Comparison of ENCODE assay signal across 12 cellular contexts in the genomic region with DNA sequence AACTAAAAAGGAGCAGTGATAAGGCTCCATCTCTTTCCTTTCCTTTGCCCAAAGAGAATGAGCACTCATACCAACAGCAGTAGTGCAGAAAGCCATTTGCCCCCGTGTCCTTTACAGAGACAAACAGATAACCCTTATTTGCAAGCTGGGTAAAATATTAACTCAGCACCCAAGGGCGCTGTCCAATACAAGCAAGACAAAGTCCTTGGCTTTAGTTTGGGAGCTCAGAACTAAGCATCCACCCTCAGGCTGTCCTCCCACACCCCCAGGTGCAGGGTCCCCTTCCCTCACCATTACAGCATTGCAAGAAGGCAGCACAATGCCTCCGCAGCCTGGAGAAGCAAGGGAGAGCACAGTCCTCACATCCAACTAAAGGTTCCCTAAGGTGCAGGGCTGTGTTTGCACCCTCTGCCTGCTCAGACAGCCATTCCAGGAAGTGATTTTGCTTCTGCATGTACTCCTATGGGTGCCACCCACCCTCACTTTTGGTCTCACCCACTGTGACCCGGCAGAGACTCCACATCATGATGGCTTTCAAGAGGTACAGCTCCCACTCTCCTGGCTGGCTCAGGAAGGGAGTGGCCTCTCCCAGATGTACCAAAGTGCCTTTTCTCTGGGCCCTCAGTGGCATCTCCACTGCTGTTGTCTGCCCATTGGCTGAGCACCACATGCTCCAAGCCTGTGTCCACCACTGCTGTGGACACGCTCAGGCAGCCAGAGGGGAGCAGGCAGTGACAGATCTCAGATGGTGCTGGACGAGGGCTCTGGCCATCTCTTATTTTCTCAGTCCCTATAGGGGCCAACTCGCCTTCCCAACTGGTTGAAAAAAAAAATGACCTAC. TPM values are rescaled to one million over a fixed set of nuclear protein-coding genes. Genes with fewer than 3 reads are reported as not detected.
DNase-seq lines count a peak whose midpoint lies in the region; ATAC-seq and TF ChIP-seq lines count a peak whose summit lies in the region.
"Had no signal": no experiment of that assay in that cellular context is flagged by ENCODE, and none has a peak within 500 bp of the region (broad histone marks: within the 10 kb centered on the region; RNA-seq: fewer than 3 reads in every experiment).

No MANE protein-coding gene starts in this region.

- H3K9me3 ChIP-seq in colonic mucosa: no peaks in the 10 kb centered on the region

- CTCF ChIA-PET in GM10248 (lab: Yijun Ruan, JAX): interaction anchor here (1.0 to 3.2 kb wide), 10 partner anchors 12 to 214 kb away, joined by 3 to 13 read pairs (median 4); no protein-coding TSS in a partner anchor

- H3K27me3 ChIP-seq in colonic mucosa: no peaks in the 10 kb centered on the region

- no peak overlapping the region for H3K4me3 ChIP-seq in colonic mucosa

- peak; percentile 10 for ATAC-seq in GM21390 (IDR thresholded peaks at IDR 0.05; ENCODE audit: unreplicated experiment)
- ATAC-seq in HG03095 (IDR thresholded peaks at IDR 0.05; ENCODE audit: unreplicated experiment): peak; percentile 12

- no peak overlapping the region for H3K9ac ChIP-seq in colonic mucosa (ENCODE audit: low read depth in 2 of 2, low read length in 2 of 2)

- H3K27ac ChIP-seq in colonic mucosa: peak overlapping the region; percentile 34
- H3K27ac ChIP-seq: epithelial cell of prostate had no signal

- peaks cover 12% of the 10 kb centered on the region for H3K4me1 ChIP-seq in colonic mucosa

- no peaks in the 10 kb centered on the region for H3K36me3 ChIP-seq in colonic mucosa

- intact Hi-C loops in colonic mucosa (cut with DNase I): no loop called here

- POLR2A ChIA-PET in GM10248 (lab: Yijun Ruan, JAX): interaction anchor here (1.1 kb wide), 1 partner anchor 29 kb away, joined by 5 read pairs; no protein-coding TSS in a partner anchor

- DNase-seq in GM10248 (ENCODE audit: extremely low spot score) (peak; percentile 38), colonic mucosa (peak; percentile 83), glomerular visceral epithelial cell (ENCODE audit: extremely low spot score) (no peak), pons (ENCODE audit: low spot score) (no peak), ecto neural progenitor cell (ENCODE audit: low spot score) (no peak)
- DNase-seq in activated CD4-positive, CD25-positive, alpha-beta regulatory T cell treated with anti-CD3 and anti-CD28 coated beads, Interleukin-2, amount 50 U/mL, for 72 hours: no peak
- DNase-seq: activated CD8-positive, alpha-beta memory T cell treated with anti-CD3 and anti-CD28 coated beads, Interleukin-2, amount 50 U/mL, for 48 hours; KG1; NCI-H510A had no signal

- no peak for TF ChIP-seq CTCF in GM10248 (IDR thresholded peaks at IDR 0.05; ENCODE audit: control extremely low read depth, extremely low read depth, low read depth, missing control alignments)
- no peak for TF ChIP-seq CTCF in colonic mucosa (IDR thresholded peaks at IDR 0.05)

RNA-seq across cellular contexts. Expression of gene HES1, which starts 34.1 kb away (rescaled TPM):
- 100 to 1,000 TPM; 102 TPM for total RNA-seq in colonic mucosa

Comparison
In these comparisons a context has a peak if more than half of its experiments do, and no peak if none do; other contexts are left out.
1. DNase-seq: peak in GM10248 (single experiment) and colonic mucosa (single experiment); none in glomerular visceral epithelial cell (single experiment), pons (single experiment), ecto neural progenitor cell (single experiment) and activated CD4-positive, CD25-positive, alpha-beta regulatory T cell treated with anti-CD3 and anti-CD28 coated beads, Interleukin-2, amount 50 U/mL, for 72 hours (single experiment).